In genomic region chr19:38252935-38253691, GRCh38 we compare ENCODE assay signal across 11 cellular contexts. TPM values are rescaled to one million over a fixed set of nuclear protein-coding genes. Genes with fewer than 3 reads are reported as not detected.
DNase-seq lines count a peak whose midpoint lies in the region; ATAC-seq and TF ChIP-seq lines count a peak whose summit lies in the region.
"Had no signal": no experiment of that assay in that cellular context is flagged by ENCODE, and none has a peak within 500 bp of the region (broad histone marks: within the 10 kb centered on the region; RNA-seq: fewer than 3 reads in every experiment).

No MANE protein-coding gene starts in this region.

- H3K27ac ChIP-seq in gastrocnemius medialis (peak overlapping the region; percentile 85 to 89 (median 88)), GM23248 (no peak overlapping the region)

- H3K4me3 Mint-ChIP-seq in progenitor cell of endocrine pancreas (ENCODE audit: low read depth): no peak overlapping the region
- H3K4me3 Mint-ChIP-seq: activated T-helper 17 cell treated with anti-CD3 and anti-CD28 coated beads, Interleukin-2, amount 50 U/mL, for 72 hours had no signal

- no peaks in the 10 kb centered on the region for H3F3A ChIP-seq in GM23248 (ENCODE audit: insufficient read depth)

- H3K36me3 Mint-ChIP-seq in progenitor cell of endocrine pancreas (ENCODE audit: insufficient read depth): peaks cover 2% of the 10 kb centered on the region

- intact Hi-C loops in gastrocnemius medialis (cut with DNase I; ENCODE audit: low total_unique reads): no loop called here

- no peak for TF ChIP-seq CTCF in gastrocnemius medialis (IDR thresholded peaks at IDR 0.05 in 4 of 5, conservative IDR thresholded peaks at IDR 0.05 in 1 of 5)
- no peak for TF ChIP-seq CTCF in progenitor cell of endocrine pancreas (IDR thresholded peaks at IDR 0.05; ENCODE audit: unreplicated experiment)

- peaks cover 3% of the 10 kb centered on the region for H3K27me3 Mint-ChIP-seq in progenitor cell of endocrine pancreas

- H3K4me3 ChIP-seq in adipocyte (ENCODE audit: low read length): no peak overlapping the region
- H3K4me3 ChIP-seq in gastrocnemius medialis: peak overlapping the region; percentile 19 to 60 (median 38)
- no peak overlapping the region for H3K4me3 ChIP-seq in GM23248

- peaks cover 42% of the 10 kb centered on the region for H3K4me1 Mint-ChIP-seq in progenitor cell of endocrine pancreas (ENCODE audit: low read depth)
- H3K4me1 Mint-ChIP-seq: activated T-helper 17 cell treated with anti-CD3 and anti-CD28 coated beads, Interleukin-2, amount 50 U/mL, for 72 hours had no signal

- no peaks in the 10 kb centered on the region for H3K36me3 ChIP-seq in adipocyte (ENCODE audit: control insufficient read depth, insufficient read depth, low read length, severe bottlenecking)
- no peaks in the 10 kb centered on the region for H3K36me3 ChIP-seq in gastrocnemius medialis
- no peaks in the 10 kb centered on the region for H3K36me3 ChIP-seq in GM23248 (ENCODE audit: low read depth)

- H3K27me3 ChIP-seq in adipocyte (replicated peaks; ENCODE audit: control insufficient read depth, insufficient read depth, low read length): no peaks in the 10 kb centered on the region
- peaks cover 11 to 23% (median 15%) of the 10 kb centered on the region in 3 donors for H3K27me3 ChIP-seq in gastrocnemius medialis
- peaks cover 3% of the 10 kb centered on the region for H3K27me3 ChIP-seq in GM23248 (replicated peaks; ENCODE audit: insufficient read depth)

- H3K9ac ChIP-seq in adipocyte (ENCODE audit: low read length): peak overlapping the region; percentile 18
- no peak overlapping the region for H3K9ac ChIP-seq in GM23248

- no peak for DNase-seq in adipocyte (ENCODE audit: low read depth)
- peak; percentile 74 for DNase-seq in inferior parietal cortex (ENCODE audit: extremely low spot score)
- peak in 1 of 2 donors; percentile 18 for DNase-seq in gastrocnemius medialis
- no peak for DNase-seq in NCI-H1417 (lab: John Stamatoyannopoulos, UW)
- no peak for DNase-seq in progenitor cell of endocrine pancreas (ENCODE audit: low spot score, unreplicated experiment)
- no peak for DNase-seq in GM23248
- DNase-seq in CD1c-positive myeloid dendritic cell (ENCODE audit: extremely low spot score): no peak
- DNase-seq: foreskin fibroblast had no signal

- no peak overlapping the region for H2AFZ ChIP-seq in GM23248

- H3K4me1 ChIP-seq in adipocyte (ENCODE audit: control insufficient read depth, insufficient read depth, low read length) (peaks cover 26% of the 10 kb centered on the region), gastrocnemius medialis (peaks cover 0 to 3% of the 10 kb centered on the region in 2 donors), GM23248 (ENCODE audit: insufficient read depth) (peaks cover 12% of the 10 kb centered on the region)

- no peaks in the 10 kb centered on the region for H4K20me1 ChIP-seq in GM23248 (ENCODE audit: insufficient read depth)

- no peaks in the 10 kb centered on the region for H3K9me3 ChIP-seq in adipocyte (ENCODE audit: control insufficient read depth, low read length)
- no peaks in the 10 kb centered on the region for H3K9me3 ChIP-seq in gastrocnemius medialis
- no peaks in the 10 kb centered on the region for H3K9me3 ChIP-seq in GM23248 (ENCODE audit: low read depth)

- H3K79me2 ChIP-seq in GM23248 (ENCODE audit: insufficient read depth): no peaks in the 10 kb centered on the region

- H3K4me2 ChIP-seq in GM23248 (ENCODE audit: unreplicated experiment): no peak overlapping the region

- H3K9me2 ChIP-seq in GM23248 (ENCODE audit: insufficient read depth): no peaks in the 10 kb centered on the region

- no peak overlapping the region for H3K27ac Mint-ChIP-seq in progenitor cell of endocrine pancreas
- H3K27ac Mint-ChIP-seq: activated T-helper 17 cell treated with anti-CD3 and anti-CD28 coated beads, Interleukin-2, amount 50 U/mL, for 72 hours had no signal

- TF ChIP-seq POLR2A in GM18505 (IDR thresholded peaks at IDR 0.05; ENCODE audit: borderline replicate concordance, extremely low read depth, insufficient read depth, insufficient read length) (peak; percentile 45), gastrocnemius medialis (IDR thresholded peaks at IDR 0.05) (peak; percentile 23 to 28)

- 45 to 50% methylated on average over 18 to 21 of the region's 21 CpGs for WGBS in GM23248 (ENCODE audit: low coverage in 1 of 2, low lambda C conversion rate in 2 of 2, missing lambda C conversion rate in 2 of 2), 2 experiments

- ATAC-seq in GM18505 (IDR thresholded peaks at IDR 0.05; ENCODE audit: unreplicated experiment): no peak
- no peak for ATAC-seq in gastrocnemius medialis
- ATAC-seq: activated T-helper 17 cell treated with anti-CD3 and anti-CD28 coated beads, Interleukin-2, amount 50 U/mL, for 72 hours had no signal

- in situ Hi-C loops in gastrocnemius medialis (cut with MboI; ENCODE audit: low sequenced_read_pairs in 4 of 4): no loop called here
- in situ Hi-C loops in GM23248 (cut with MboI): loop anchor here (5.0 kb wide), 1 partner anchor 79 kb away; no protein-coding TSS in a partner anchor

- H3K9me3 Mint-ChIP-seq in progenitor cell of endocrine pancreas (ENCODE audit: low read depth): no peaks in the 10 kb centered on the region
- H3K9me3 Mint-ChIP-seq: activated T-helper 17 cell treated with anti-CD3 and anti-CD28 coated beads, Interleukin-2, amount 50 U/mL, for 72 hours had no signal

RNA-seq across cellular contexts. Expression of gene PPP1R14A, which starts 3.1 kb away (rescaled TPM):
- total RNA-seq in gastrocnemius medialis (10 to 100 TPM in 1 of 4 donors, 1 to 10 TPM in 3; 1.3 to 48.8 (median 7.1) TPM), progenitor cell of endocrine pancreas (15.2 and 17.2 TPM in 2 replicates)
- total RNA-seq in GM23248 (2014; rRNA removed; shearing (Covaris generic)): 0.65 TPM in 1 of 2 replicates, not detected in the other
- 4.0 and 5.3 TPM in 2 replicates for polyA plus RNA-seq in GM23248 (2016; fragmentation: Nextera tagmentation; extraction: Ambion mirVana)
- total RNA-seq: activated T-helper 17 cell treated with anti-CD3 and anti-CD28 coated beads, Interleukin-2, amount 50 U/mL, for 72 hours; SK-MEL-5 had no signal

RNA-seq across cellular contexts. Expression of gene SPINT2, which starts 11.3 kb away (rescaled TPM):
- total RNA-seq in gastrocnemius medialis (1 to 10 TPM in 3 of 4 donors, under 1 TPM in 1; 0.26 to 4.0 (median 1.6) TPM), progenitor cell of endocrine pancreas (519 and 559 TPM in 2 replicates)
- 3.2 and 9.5 TPM in 2 replicates for total RNA-seq in GM23248 (2014; rRNA removed; shearing (Covaris generic))
- 9.3 and 9.8 TPM in 2 replicates for polyA plus RNA-seq in GM23248 (2016; fragmentation: Nextera tagmentation; extraction: Ambion mirVana)
- total RNA-seq: SK-MEL-5 had no signal

RNA-seq across cellular contexts. Expression of gene DPF1, which starts 29.1 kb away (rescaled TPM):
- total RNA-seq in gastrocnemius medialis (not detected), progenitor cell of endocrine pancreas (4.8 and 4.9 TPM in 2 replicates)
- total RNA-seq in GM23248 (2014; rRNA removed; shearing (Covaris generic)): 2.4 and 5.2 TPM in 2 replicates
- polyA plus RNA-seq in GM23248 (2016; fragmentation: Nextera tagmentation; extraction: Ambion mirVana): 1.5 and 2.3 TPM in 2 replicates

RNA-seq across cellular contexts. Expression of gene C19orf33, which starts 50.9 kb away (rescaled TPM):
- total RNA-seq in gastrocnemius medialis (1 to 10 TPM in 2 of 4 donors, not detected in 2; 5.8 to 7.0 TPM), progenitor cell of endocrine pancreas (3.0 and 3.5 TPM in 2 replicates)
- not detected in 2 replicates for total RNA-seq in GM23248 (2014; rRNA removed; shearing (Covaris generic))
- not detected in 2 replicates for polyA plus RNA-seq in GM23248 (2016; fragmentation: Nextera tagmentation; extraction: Ambion mirVana)
- total RNA-seq: SK-MEL-5 had no signal

Comparison
In these comparisons a context has a peak if more than half of its experiments do, and no peak if none do; other contexts are left out.
1. H3K4me3 ChIP-seq: peak in gastrocnemius medialis (4 of 4); none in adipocyte (single experiment) and GM23248 (single experiment).
2. RNA of gene SPINT2, which starts 11.3 kb away (total RNA-seq): 519 to 559 TPM in progenitor cell of endocrine pancreas; 3.2 to 9.5 TPM in GM23248 and 0.26 to 4.0 TPM in gastrocnemius medialis; every median in the first group is over 10 times any median in the second.